16 cellular contexts compared by ENCODE assay signal in the genomic region with DNA sequence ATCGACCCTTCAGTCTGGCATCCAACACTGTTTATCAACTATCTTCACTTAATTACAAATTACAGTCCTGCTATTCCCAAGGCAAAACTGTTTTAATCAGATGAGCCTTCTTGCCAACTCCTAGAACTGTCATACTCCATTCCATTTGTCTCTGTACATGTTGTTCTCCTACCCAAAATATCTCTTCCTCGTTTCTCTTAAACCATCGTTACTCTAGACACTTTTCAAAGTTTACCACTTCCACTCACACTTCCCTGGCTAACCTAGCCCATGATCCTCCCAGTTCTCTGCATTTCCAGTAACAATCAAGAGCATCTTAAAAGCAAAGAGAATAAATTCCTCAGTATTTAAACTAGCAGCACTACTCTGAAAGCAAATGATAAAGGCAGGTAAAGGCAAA. TPM values are rescaled to one million over a fixed set of nuclear protein-coding genes. Genes with fewer than 3 reads are reported as not detected.
DNase-seq lines count a peak whose midpoint lies in the region; ATAC-seq and TF ChIP-seq lines count a peak whose summit lies in the region.
"Had no signal": no experiment of that assay in that cellular context is flagged by ENCODE, and none has a peak within 500 bp of the region (broad histone marks: within the 10 kb centered on the region; RNA-seq: fewer than 3 reads in every experiment).

No MANE protein-coding gene starts in this region.

- H3K9me3 ChIP-seq in breast epithelium, result no peaks in the 10 kb centered on the region
- H3K9me3 ChIP-seq in gastroesophageal sphincter, result no peaks in the 10 kb centered on the region
- H3K9me3 ChIP-seq in neutrophil, result no peaks in the 10 kb centered on the region
- H3K9me3 ChIP-seq in upper lobe of left lung, result no peaks in the 10 kb centered on the region
- H3K9me3 ChIP-seq: BLaER1 treated with 17β-estradiol and CSF1 and Interleukin-3, amounts not matched to agents 10 nM and 100 nM had no signal

- intact Hi-C loops in MCF 10A (cut with micrococcal nuclease), result loop anchor here (5.0 kb wide), 2 partner anchors 339 to 389 kb away; no protein-coding TSS in a partner anchor
- intact Hi-C loops in breast epithelium (cut with DNase I; ENCODE audit: low total_unique reads), result no loop called here

- H3K4me3 ChIP-seq in breast epithelium (no peak overlapping the region), gastroesophageal sphincter (no peak overlapping the region), neutrophil (ENCODE audit: low read depth in 1 of 2, low read length in 1 of 2) (no peak overlapping the region), upper lobe of left lung (no peak overlapping the region)
- H3K4me3 ChIP-seq: BLaER1 treated with 17β-estradiol and CSF1 and Interleukin-3, amounts not matched to agents 10 nM and 100 nM; skin epidermis had no signal

- 25% methylated on average over 1 to 3 of the region's 3 CpGs for WGBS in gastroesophageal sphincter (ENCODE audit: low coverage in 1 of 2), 2 donors
- 37 to 47% methylated on average over 3 of the region's 3 CpGs for WGBS in upper lobe of left lung, 2 donors

- H3K9me3 Mint-ChIP-seq in MCF 10A (ENCODE audit: unreplicated experiment), result no peaks in the 10 kb centered on the region
- H3K9me3 Mint-ChIP-seq: activated CD8-positive, alpha-beta T cell treated with anti-CD3 and anti-CD28 coated beads for 36 hours; activated naive CD8-positive, alpha-beta T cell treated with anti-CD3 and anti-CD28 coated beads, Interleukin-2, amount 10 ng/mL, durations not matched to agents 7 days and 5 days; activated T-cell treated with anti-CD3 and anti-CD28 coated beads, Interleukin-2, amount 50 U/mL, for 72 hours; type B pancreatic cell had no signal

- H3K27me3 Mint-ChIP-seq in MCF 10A (ENCODE audit: insufficient read depth, unreplicated experiment), result no peaks in the 10 kb centered on the region
- H3K27me3 Mint-ChIP-seq: activated CD8-positive, alpha-beta T cell treated with anti-CD3 and anti-CD28 coated beads for 36 hours; activated naive CD8-positive, alpha-beta T cell treated with anti-CD3 and anti-CD28 coated beads, Interleukin-2, amount 10 ng/mL, durations not matched to agents 7 days and 5 days; type B pancreatic cell had no signal

- H3K36me3 Mint-ChIP-seq in MCF 10A (ENCODE audit: insufficient read depth, unreplicated experiment), result peaks cover 31% of the 10 kb centered on the region

- H3K36me3 ChIP-seq in breast epithelium (no peaks in the 10 kb centered on the region), gastroesophageal sphincter (peaks cover 0 to 13% of the 10 kb centered on the region in 2 donors), neutrophil (peaks cover 45% of the 10 kb centered on the region), upper lobe of left lung (peaks cover 0 to 12% (median 1%) of the 10 kb centered on the region in 4 donors)

- H3K4me3 Mint-ChIP-seq in MCF 10A (ENCODE audit: unreplicated experiment), result no peak overlapping the region
- H3K4me3 Mint-ChIP-seq: activated CD8-positive, alpha-beta T cell treated with anti-CD3 and anti-CD28 coated beads for 36 hours; activated naive CD8-positive, alpha-beta T cell treated with anti-CD3 and anti-CD28 coated beads, Interleukin-2, amount 10 ng/mL, durations not matched to agents 7 days and 5 days; activated T-cell treated with anti-CD3 and anti-CD28 coated beads, Interleukin-2, amount 50 U/mL, for 72 hours; type B pancreatic cell had no signal

- H3K27ac ChIP-seq in breast epithelium, result peak overlapping the region in 1 of 2 donors; percentile 65
- peak overlapping the region; percentile 73 to 83 (median 80) for H3K27ac ChIP-seq in gastroesophageal sphincter
- H3K27ac ChIP-seq in neutrophil, result peak overlapping the region; percentile 73
- peak overlapping the region in 3 of 4 donors; percentile 27 to 60 (median 35) for H3K27ac ChIP-seq in upper lobe of left lung
- H3K27ac ChIP-seq: RWPE1 had no signal

- H3K27me3 ChIP-seq in breast epithelium, result no peaks in the 10 kb centered on the region
- no peaks in the 10 kb centered on the region for H3K27me3 ChIP-seq in gastroesophageal sphincter
- no peaks in the 10 kb centered on the region for H3K27me3 ChIP-seq in neutrophil
- H3K27me3 ChIP-seq in upper lobe of left lung, result no peaks in the 10 kb centered on the region
- H3K27me3 ChIP-seq: BLaER1 treated with 17β-estradiol and CSF1 and Interleukin-3, amounts not matched to agents 10 nM and 100 nM had no signal

- DNase-seq in MCF 10A (ENCODE audit: unreplicated experiment), result no peak
- no peak for DNase-seq in breast epithelium (ENCODE audit: low spot score in 2 of 2)
- no peak for DNase-seq in upper lobe of left lung
- no peak for DNase-seq in ACHN
- DNase-seq: GOT3 had no signal

- POLR2A ChIA-PET in MCF 10A (lab: Yijun Ruan, JAX), result interaction anchor here (0.7 kb wide), 1 partner anchor 20 kb away, joined by 4 read pairs; a partner anchor contains a TSS

- peaks cover 6% of the 10 kb centered on the region for H3K4me1 Mint-ChIP-seq in MCF 10A (ENCODE audit: insufficient read depth, unreplicated experiment)

- CTCF ChIA-PET in MCF 10A (lab: Yijun Ruan, JAX), result interaction anchor here (0.5 to 1.3 kb wide), 3 partner anchors 12 to 672 kb away, joined by 3 to 7 read pairs (median 3); no protein-coding TSS in a partner anchor

- no peak for TF ChIP-seq CTCF in MCF 10A (IDR thresholded peaks at IDR 0.05; ENCODE audit: unreplicated experiment)
- TF ChIP-seq CTCF in breast epithelium (IDR thresholded peaks at IDR 0.05), result no peak
- no peak for TF ChIP-seq CTCF in gastroesophageal sphincter (IDR thresholded peaks at IDR 0.05)
- no peak for TF ChIP-seq CTCF in neutrophil (IDR thresholded peaks at IDR 0.05)
- TF ChIP-seq CTCF in upper lobe of left lung (IDR thresholded peaks at IDR 0.05), result no peak

- TF ChIP-seq EP300 in gastroesophageal sphincter (IDR thresholded peaks at IDR 0.05) (no peak), upper lobe of left lung (IDR thresholded peaks at IDR 0.05) (no peak)

- H3K4me1 ChIP-seq in breast epithelium (no peaks in the 10 kb centered on the region), gastroesophageal sphincter (peaks cover 3 to 51% (median 7%) of the 10 kb centered on the region in 3 donors), neutrophil (ENCODE audit: control insufficient read depth in 1 of 2, insufficient read depth in 1 of 2, low read depth in 1 of 2, low read length in 1 of 2) (peaks cover 16 to 31% of the 10 kb centered on the region in 2 experiments), upper lobe of left lung (peaks cover 7 to 21% (median 10%) of the 10 kb centered on the region in 4 donors)

- in situ Hi-C loops in ACHN (cut with HindIII; ENCODE audit: low pct_ligation_motif_present, low pct_unique_long_range_greater_than_20kb, low sequenced_read_pairs), result no loop called here

- ATAC-seq in gastroesophageal sphincter, result peak; percentile 82
- no peak for ATAC-seq in upper lobe of left lung (ENCODE audit: low FRiP score in 2 of 2)
- no peak for ATAC-seq in HG03460 (IDR thresholded peaks at IDR 0.05; ENCODE audit: unreplicated experiment)
- ATAC-seq in HG03342 (IDR thresholded peaks at IDR 0.05; ENCODE audit: unreplicated experiment), result no peak

- no peak for TF ChIP-seq POLR2A in breast epithelium (IDR thresholded peaks at IDR 0.05)
- TF ChIP-seq POLR2A in gastroesophageal sphincter (IDR thresholded peaks at IDR 0.05), result no peak
- TF ChIP-seq POLR2A in upper lobe of left lung (IDR thresholded peaks at IDR 0.05), result no peak

- no TSS peak for BruUV-seq in MCF 10A (replicated peaks; lab: Mats Ljungman, UMichigan)

- peak overlapping the region; percentile 75 for H3K27ac Mint-ChIP-seq in MCF 10A (ENCODE audit: low read depth, unreplicated experiment)
- H3K27ac Mint-ChIP-seq: activated CD8-positive, alpha-beta T cell treated with anti-CD3 and anti-CD28 coated beads for 36 hours; activated naive CD8-positive, alpha-beta T cell treated with anti-CD3 and anti-CD28 coated beads, Interleukin-2, amount 10 ng/mL, durations not matched to agents 7 days and 5 days; type B pancreatic cell had no signal

RNA-seq across cellular contexts. Expression of a gene that starts 19.9 kb away (rescaled TPM):
- total RNA-seq in MCF 10A (2022) (54.2 and 61.4 TPM in 2 replicates), breast epithelium (100 to 1,000 TPM in 1 of 3 donors, 10 to 100 TPM in 2; 59.6 to 151 (median 60.0) TPM), gastroesophageal sphincter (100 to 1,000 TPM; 118 to 592 (median 369) TPM), upper lobe of left lung (100 to 1,000 TPM in 2 of 6 donors, 10 to 100 TPM in 4; 67.0 to 130 (median 93.0) TPM)

RNA-seq across cellular contexts. Expression of a gene that starts 24.4 kb away (rescaled TPM):
- total RNA-seq in MCF 10A (2022) (47.4 and 65.7 TPM in 2 replicates), breast epithelium (10 to 100 TPM; 75.8 to 88.0 (median 76.0) TPM), gastroesophageal sphincter (10 to 100 TPM; 50.0 to 71.8 (median 57.2) TPM), upper lobe of left lung (100 to 1,000 TPM in 1 of 6 donors, 10 to 100 TPM in 5; 47.3 to 108 (median 63.7) TPM)
